In genomic region chr2:9230051-9230802, GRCh38 we compare ENCODE assay signal across 14 cellular contexts. TPM values are rescaled to one million over a fixed set of nuclear protein-coding genes. Genes with fewer than 3 reads are reported as not detected.
DNase-seq lines count a peak whose midpoint lies in the region; ATAC-seq, FAIRE-seq and TF ChIP-seq lines count a peak whose summit lies in the region.
"Had no signal": no experiment of that assay in that cellular context is flagged by ENCODE, and none has a peak within 500 bp of the region (broad histone marks: within the 10 kb centered on the region; RNA-seq: fewer than 3 reads in every experiment).

No MANE protein-coding gene starts in this region.

- DNase-seq in NCI-H2171 treated with DMSO at 0.1 percent for 48 hours (lab: John Stamatoyannopoulos, UW) (peak; percentile 57), caudate nucleus (lab: John Stamatoyannopoulos, UW) (peak in 2 of 61 donors; percentile 21 to 33), keratinocyte (ENCODE audit: low read depth, low spot score) (no peak), tibial nerve (ENCODE audit: low spot score in 2 of 2) (no peak), NCI-H345 (lab: John Stamatoyannopoulos, UW) (no peak)
- no peak for DNase-seq in activated T-helper 1 cell treated with anti-CD3 and anti-CD28 coated beads, Interleukin-12 subunit alpha, Interleukin-12 subunit beta, Interleukin-2, Interleukin-4 antibody, amounts not matched to agents 30 ng/mL and 10 ng/mL and 1 ng/mL, durations not matched to agents 14 hours and 24 hours and 36 hours (ENCODE audit: low spot score)
- DNase-seq: activated T-cell treated with anti-CD3 and anti-CD28 coated beads, Interleukin-2, amount 50 U/mL, for 1 hour; DMS79 treated with DMSO at 0.1 percent for 48 hours; naive thymus-derived CD8-positive, alpha-beta T cell; NCI-H2081; Peyer's patch; stimulated activated CD4-positive, alpha-beta T cell treated with anti-CD3 and anti-CD28 coated beads, Interleukin-4, amount 100 ng/mL, for 1 hour had no signal

- FAIRE-seq in keratinocyte (lab: Jason Lieb, UNC) = no peak
- FAIRE-seq: GM18507 had no signal

- no peak overlapping the region for H3K4me3 Mint-ChIP-seq in activated T-helper 17 cell treated with anti-CD3 and anti-CD28 coated beads, Interleukin-2, amount 50 U/mL, for 72 hours
- no peak overlapping the region for H3K4me3 Mint-ChIP-seq in activated T-helper 1 cell treated with anti-CD3 and anti-CD28 coated beads, Interleukin-12 subunit alpha, Interleukin-12 subunit beta, Interleukin-2, Interleukin-4 antibody, amounts not matched to agents 30 ng/mL and 10 ng/mL and 1 ng/mL, durations not matched to agents 14 hours and 24 hours and 36 hours
- H3K4me3 Mint-ChIP-seq: naive thymus-derived CD8-positive, alpha-beta T cell had no signal

- H3K27me3 ChIP-seq in keratinocyte (ENCODE audit: control insufficient read depth, extremely low read depth, insufficient read depth, low read length) = no peaks in the 10 kb centered on the region
- no peaks in the 10 kb centered on the region for H3K27me3 ChIP-seq in tibial nerve
- H3K27me3 ChIP-seq: Peyer's patch had no signal

- H3K27ac ChIP-seq in caudate nucleus (ENCODE audit: low read depth, low read length) = peak overlapping the region; percentile 87
- peak overlapping the region; percentile 56 for H3K27ac ChIP-seq in keratinocyte (ENCODE audit: control insufficient read depth, insufficient read depth, low read length)
- H3K27ac ChIP-seq in tibial nerve = peak overlapping the region in 3 of 4 donors; percentile 17 to 48 (median 46)
- H3K27ac ChIP-seq: Peyer's patch had no signal

- no peaks in the 10 kb centered on the region for H3K9me3 Mint-ChIP-seq in activated T-helper 17 cell treated with anti-CD3 and anti-CD28 coated beads, Interleukin-2, amount 50 U/mL, for 72 hours
- no peaks in the 10 kb centered on the region for H3K9me3 Mint-ChIP-seq in activated T-helper 1 cell treated with anti-CD3 and anti-CD28 coated beads, Interleukin-12 subunit alpha, Interleukin-12 subunit beta, Interleukin-2, Interleukin-4 antibody, amounts not matched to agents 30 ng/mL and 10 ng/mL and 1 ng/mL, durations not matched to agents 14 hours and 24 hours and 36 hours
- H3K9me3 Mint-ChIP-seq: naive thymus-derived CD8-positive, alpha-beta T cell had no signal

- no peaks in the 10 kb centered on the region for H3K4me1 Mint-ChIP-seq in activated T-helper 17 cell treated with anti-CD3 and anti-CD28 coated beads, Interleukin-2, amount 50 U/mL, for 72 hours
- H3K4me1 Mint-ChIP-seq in activated T-helper 1 cell treated with anti-CD3 and anti-CD28 coated beads, Interleukin-12 subunit alpha, Interleukin-12 subunit beta, Interleukin-2, Interleukin-4 antibody, amounts not matched to agents 30 ng/mL and 10 ng/mL and 1 ng/mL, durations not matched to agents 14 hours and 24 hours and 36 hours (ENCODE audit: low read depth) = no peaks in the 10 kb centered on the region

- WGBS in tibial nerve, 2 donors = 36 to 64% methylated on average over 5 to 9 of the region's 9 CpGs

- H3K9me3 ChIP-seq in keratinocyte (ENCODE audit: control insufficient read depth, low read depth, low read length) = no peaks in the 10 kb centered on the region
- H3K9me3 ChIP-seq in tibial nerve = no peaks in the 10 kb centered on the region
- H3K9me3 ChIP-seq: Peyer's patch had no signal

- peaks cover 49% of the 10 kb centered on the region for H3K27me3 Mint-ChIP-seq in activated T-helper 17 cell treated with anti-CD3 and anti-CD28 coated beads, Interleukin-2, amount 50 U/mL, for 72 hours
- H3K27me3 Mint-ChIP-seq in activated T-helper 1 cell treated with anti-CD3 and anti-CD28 coated beads, Interleukin-12 subunit alpha, Interleukin-12 subunit beta, Interleukin-2, Interleukin-4 antibody, amounts not matched to agents 30 ng/mL and 10 ng/mL and 1 ng/mL, durations not matched to agents 14 hours and 24 hours and 36 hours (ENCODE audit: insufficient read depth) = peaks cover 10% of the 10 kb centered on the region

- dilution Hi-C loops in keratinocyte (cut with MboI; ENCODE audit: extremely low pct_ligation_motif_present, low sequenced_read_pairs) = no loop called here

- H3K4me1 ChIP-seq in keratinocyte (ENCODE audit: control insufficient read depth, extremely low read depth, insufficient read depth, low read length) = peaks cover 75% of the 10 kb centered on the region
- H3K4me1 ChIP-seq in tibial nerve = peaks cover 0 to 95% (median 44%) of the 10 kb centered on the region in 4 donors

- ATAC-seq in activated T-helper 17 cell treated with anti-CD3 and anti-CD28 coated beads, Interleukin-2, amount 50 U/mL, for 72 hours (replicated peaks) = no peak
- ATAC-seq: naive thymus-derived CD8-positive, alpha-beta T cell had no signal

- no peak overlapping the region for H3K4me3 ChIP-seq in keratinocyte (ENCODE audit: control insufficient read depth in 2 of 3, extremely low read depth in 1 of 3, insufficient read depth in 2 of 3, low read depth in 1 of 3, low read length in 3 of 3)
- no peak overlapping the region for H3K4me3 ChIP-seq in tibial nerve
- H3K4me3 ChIP-seq: Peyer's patch had no signal

- peaks cover 6% of the 10 kb centered on the region for H3K9me1 ChIP-seq in keratinocyte (ENCODE audit: control insufficient read depth, extremely low read depth, insufficient read depth, low read length)

- H3K36me3 ChIP-seq in keratinocyte (ENCODE audit: control insufficient read depth in 2 of 2, extremely low read depth in 1 of 2, insufficient read depth in 2 of 2, low read length in 2 of 2) (peaks cover 0 to 8% of the 10 kb centered on the region in 2 experiments), tibial nerve (no peaks in the 10 kb centered on the region)
- H3K36me3 ChIP-seq: Peyer's patch had no signal

- no peak overlapping the region for H3K9ac ChIP-seq in keratinocyte (ENCODE audit: control insufficient read depth, extremely low read depth, insufficient read depth, low read length)

- TF ChIP-seq POLR2A in tibial nerve (IDR thresholded peaks at IDR 0.05) = no peak

- no peaks in the 10 kb centered on the region for H3K36me3 Mint-ChIP-seq in activated T-helper 17 cell treated with anti-CD3 and anti-CD28 coated beads, Interleukin-2, amount 50 U/mL, for 72 hours (ENCODE audit: low read depth)
- no peaks in the 10 kb centered on the region for H3K36me3 Mint-ChIP-seq in activated T-helper 1 cell treated with anti-CD3 and anti-CD28 coated beads, Interleukin-12 subunit alpha, Interleukin-12 subunit beta, Interleukin-2, Interleukin-4 antibody, amounts not matched to agents 30 ng/mL and 10 ng/mL and 1 ng/mL, durations not matched to agents 14 hours and 24 hours and 36 hours (ENCODE audit: low read depth)
- H3K36me3 Mint-ChIP-seq: naive thymus-derived CD8-positive, alpha-beta T cell had no signal

- no peak overlapping the region for H2AFZ ChIP-seq in keratinocyte (ENCODE audit: control insufficient read depth, low read length)

- H3K4me2 ChIP-seq in keratinocyte (ENCODE audit: control insufficient read depth, extremely low read depth, insufficient read depth, low read depth, low read length) = peak overlapping the region; percentile 69

- TF ChIP-seq EP300 in tibial nerve (IDR thresholded peaks at IDR 0.05) = no peak

- H4K20me1 ChIP-seq in keratinocyte (ENCODE audit: control insufficient read depth, extremely low read depth, insufficient read depth, low read length) = no peaks in the 10 kb centered on the region

- H3K79me2 ChIP-seq in keratinocyte (ENCODE audit: control insufficient read depth, insufficient read depth, low read length) = peaks cover 85% of the 10 kb centered on the region

- TF ChIP-seq CTCF in keratinocyte (optimal IDR thresholded peaks at IDR 0.05 in 1 of 3, IDR thresholded peaks at IDR 0.05 in 1 of 3, conservative IDR thresholded peaks at IDR 0.05 in 1 of 3; ENCODE audit: extremely low read depth in 1 of 3, insufficient read depth in 2 of 3, low read length in 3 of 3) = no peak
- no peak for TF ChIP-seq CTCF in tibial nerve (IDR thresholded peaks at IDR 0.05)

- H3K27ac Mint-ChIP-seq in activated T-helper 17 cell treated with anti-CD3 and anti-CD28 coated beads, Interleukin-2, amount 50 U/mL, for 72 hours = no peak overlapping the region
- H3K27ac Mint-ChIP-seq in activated T-helper 1 cell treated with anti-CD3 and anti-CD28 coated beads, Interleukin-12 subunit alpha, Interleukin-12 subunit beta, Interleukin-2, Interleukin-4 antibody, amounts not matched to agents 30 ng/mL and 10 ng/mL and 1 ng/mL, durations not matched to agents 14 hours and 24 hours and 36 hours = no peak overlapping the region

- intact Hi-C loops in activated T-helper 1 cell treated with anti-CD3 and anti-CD28 coated beads, Interleukin-12 subunit alpha, Interleukin-12 subunit beta, Interleukin-2, Interleukin-4 antibody, amounts not matched to agents 30 ng/mL and 10 ng/mL and 1 ng/mL, durations not matched to agents 14 hours and 24 hours and 36 hours (cut with micrococcal nuclease) = no loop called here

RNA-seq across cellular contexts. Expression of gene ASAP2, which starts 23.6 kb away (rescaled TPM):
- polyA plus RNA-seq in keratinocyte = 30.7 to 59.6 TPM (median 54.2 TPM) in 3 replicates
- polyA plus RNA-seq in keratinocyte (2011; ENCODE audit: low read depth) = 44.6 TPM
- polyA plus RNA-seq in keratinocyte (2011; cell fraction: cytosol; rRNA removed) = 37.2 and 58.2 TPM in 2 replicates
- 62.7 and 72.9 TPM in 2 replicates for polyA plus RNA-seq in keratinocyte (2011; cell fraction: nucleus; rRNA removed)
- polyA plus RNA-seq in keratinocyte (2012; ENCODE audit: low replicate concordance) = 21.4 and 42.3 TPM in 2 replicates
- 32.0 to 96.8 TPM (median 59.0 TPM) in 3 replicates for polyA minus RNA-seq in keratinocyte
- polyA minus RNA-seq in keratinocyte (2011; cell fraction: cytosol; rRNA and poly(A)+ RNA removed) = 34.7 TPM
- polyA minus RNA-seq in keratinocyte (2011; cell fraction: nucleus; rRNA and poly(A)+ RNA removed) = 47.7 and 89.0 TPM in 2 replicates
- 10 to 100 TPM; 28.2 to 38.0 (median 31.7) TPM for total RNA-seq in tibial nerve
- under 1 TPM; 0.17 to 0.19 TPM for total RNA-seq in activated T-helper 17 cell treated with anti-CD3 and anti-CD28 coated beads, Interleukin-2, amount 50 U/mL, for 72 hours
- 0.34 and 1.2 TPM in 2 replicates for total RNA-seq in activated T-helper 1 cell treated with anti-CD3 and anti-CD28 coated beads, Interleukin-12 subunit alpha, Interleukin-12 subunit beta, Interleukin-2, Interleukin-4 antibody, amounts not matched to agents 30 ng/mL and 10 ng/mL and 1 ng/mL, durations not matched to agents 14 hours and 24 hours and 36 hours
- total RNA-seq: naive thymus-derived CD8-positive, alpha-beta T cell had no signal
- polyA plus RNA-seq: naive thymus-derived CD8-positive, alpha-beta T cell had no signal

Comparison
In these comparisons a context has a peak if more than half of its experiments do, and no peak if none do; other contexts are left out.
1. RNA of gene ASAP2, which starts 23.6 kb away (total RNA-seq): 28.2 to 38.0 TPM in tibial nerve; 0.34 to 1.2 TPM in activated T-helper 1 cell treated with anti-CD3 and anti-CD28 coated beads, Interleukin-12 subunit alpha, Interleukin-12 subunit beta, Interleukin-2, Interleukin-4 antibody, amounts not matched to agents 30 ng/mL and 10 ng/mL and 1 ng/mL, durations not matched to agents 14 hours and 24 hours and 36 hours and 0.17 to 0.19 TPM in activated T-helper 17 cell treated with anti-CD3 and anti-CD28 coated beads, Interleukin-2, amount 50 U/mL, for 72 hours; every median in the first group is over 10 times any median in the second.
2. Peak in every context shown above with its lines, with median percentiles within 50 percentile points of each other: H3K27ac ChIP-seq.